ENCODE assay signal across 8 cellular contexts in genomic region chr20:33993800-33994623, GRCh38. TPM values are rescaled to one million over a fixed set of nuclear protein-coding genes. Genes with fewer than 3 reads are reported as not detected.
DNase-seq lines count a peak whose midpoint lies in the region; ATAC-seq and TF ChIP-seq lines count a peak whose summit lies in the region.

RALY (plus strand) TSS chr20:33993911; CDS start chr20:34072075, 78,164 bp downstream.

- H3K27ac Mint-ChIP-seq in activated CD8-positive, alpha-beta T cell treated with anti-CD3 and anti-CD28 coated beads, Interleukin-2, amount 10 ng/mL, durations not matched to agents 7 days and 5 days, result peak within 1 kb of the TSS; percentile 99
- peak within 1 kb of the TSS; percentile 96 for H3K27ac Mint-ChIP-seq in memory B cell

- H3K36me3 Mint-ChIP-seq in activated CD8-positive, alpha-beta T cell treated with anti-CD3 and anti-CD28 coated beads, Interleukin-2, amount 10 ng/mL, durations not matched to agents 7 days and 5 days (ENCODE audit: low read depth), result peaks cover 50% of the 10 kb centered on the region
- H3K36me3 Mint-ChIP-seq in memory B cell, result peaks cover 1% of the 10 kb centered on the region

- POLR2A ChIA-PET in activated CD8-positive, alpha-beta T cell treated with anti-CD3 and anti-CD28 coated beads, Interleukin-2, amount 10 ng/mL, durations not matched to agents 7 days and 5 days (lab: Charles Lee), result interaction anchor here (0.5 to 2.9 kb wide), 20 partner anchors 11 to 1960 kb away, joined by 3 to 32 read pairs (median 4); partner anchors contain the start of genes CHMP4B, EIF2S2 and SCAND1

- CTCF ChIA-PET in activated CD8-positive, alpha-beta T cell treated with anti-CD3 and anti-CD28 coated beads, Interleukin-2, amount 10 ng/mL, durations not matched to agents 7 days and 5 days (lab: Charles Lee), result interaction anchor here (0.9 to 2.7 kb wide), 9 partner anchors 17 to 326 kb away, joined by 3 to 10 read pairs (median 4); partner anchors contain the start of gene EIF2S2

- peak within 1 kb of the TSS; percentile 87 for H3K27ac ChIP-seq in C4-2B

- no peaks in the 10 kb centered on the region for H3K9me3 Mint-ChIP-seq in activated CD8-positive, alpha-beta T cell treated with anti-CD3 and anti-CD28 coated beads, Interleukin-2, amount 10 ng/mL, durations not matched to agents 7 days and 5 days (ENCODE audit: insufficient read depth)
- H3K9me3 Mint-ChIP-seq in memory B cell, result no peaks in the 10 kb centered on the region

- DNase-seq in NCI-H774 (lab: John Stamatoyannopoulos, UW) (peak; percentile 67), memory B cell (ENCODE audit: low spot score in 2 of 2) (peak; percentile 59 to 71)
- peak; percentile 83 for DNase-seq in activated CD8-positive, alpha-beta T cell treated with anti-CD3 and anti-CD28 coated beads, Interleukin-2, amount 10 ng/mL, durations not matched to agents 7 days and 5 days
- DNase-seq in effector CD8-positive, alpha-beta T cell (lab: John Stamatoyannopoulos, UW), result peak; percentile 69
- DNase-seq in stimulated activated CD8-positive, alpha-beta memory T cell treated with anti-CD3 and anti-CD28 coated beads, Interleukin-12 subunit alpha, Interleukin-12 subunit beta, amount 100 ng/mL, for 24 hours (ENCODE audit: extremely low read depth), result peak; percentile 64

- TF ChIP-seq CTCF in C4-2B (conservative IDR thresholded peaks at IDR 0.05), result no peak

- no peaks in the 10 kb centered on the region for H3K27me3 Mint-ChIP-seq in activated CD8-positive, alpha-beta T cell treated with anti-CD3 and anti-CD28 coated beads, Interleukin-2, amount 10 ng/mL, durations not matched to agents 7 days and 5 days (ENCODE audit: low read depth)
- no peaks in the 10 kb centered on the region for H3K27me3 Mint-ChIP-seq in memory B cell

- peaks cover 59% of the 10 kb centered on the region for H3K4me1 Mint-ChIP-seq in activated CD8-positive, alpha-beta T cell treated with anti-CD3 and anti-CD28 coated beads, Interleukin-2, amount 10 ng/mL, durations not matched to agents 7 days and 5 days (ENCODE audit: low read depth)
- peaks cover 46% of the 10 kb centered on the region for H3K4me1 Mint-ChIP-seq in memory B cell

- H3K4me3 Mint-ChIP-seq in activated CD8-positive, alpha-beta T cell treated with anti-CD3 and anti-CD28 coated beads, Interleukin-2, amount 10 ng/mL, durations not matched to agents 7 days and 5 days, result peak within 1 kb of the TSS; percentile 96
- H3K4me3 Mint-ChIP-seq in memory B cell, result peak within 1 kb of the TSS; percentile 98

- ATAC-seq in GM19328 (IDR thresholded peaks at IDR 0.05; ENCODE audit: unreplicated experiment), result peak; percentile 39
- peak; percentile 30 for ATAC-seq in HG03469 (IDR thresholded peaks at IDR 0.05; ENCODE audit: unreplicated experiment)
- peak; percentile 65 for ATAC-seq in activated CD8-positive, alpha-beta T cell treated with anti-CD3 and anti-CD28 coated beads, Interleukin-2, amount 10 ng/mL, durations not matched to agents 7 days and 5 days
- ATAC-seq in memory B cell (ENCODE audit: low read depth), result peak; percentile 60

RNA-seq across cellular contexts. Expression of gene RALY, which starts in this region (rescaled TPM):
- total RNA-seq in activated CD8-positive, alpha-beta T cell treated with anti-CD3 and anti-CD28 coated beads, Interleukin-2, amount 10 ng/mL, durations not matched to agents 7 days and 5 days, result 100 to 1,000 TPM; 232 to 233 TPM

Comparison
In these comparisons a context has a peak if more than half of its experiments do, and no peak if none do; other contexts are left out.
1. Peak in every context shown above with its lines: DNase-seq, ATAC-seq and H3K27ac ChIP-seq.